ENCODE assay signal across 8 cellular contexts in the genomic region with DNA sequence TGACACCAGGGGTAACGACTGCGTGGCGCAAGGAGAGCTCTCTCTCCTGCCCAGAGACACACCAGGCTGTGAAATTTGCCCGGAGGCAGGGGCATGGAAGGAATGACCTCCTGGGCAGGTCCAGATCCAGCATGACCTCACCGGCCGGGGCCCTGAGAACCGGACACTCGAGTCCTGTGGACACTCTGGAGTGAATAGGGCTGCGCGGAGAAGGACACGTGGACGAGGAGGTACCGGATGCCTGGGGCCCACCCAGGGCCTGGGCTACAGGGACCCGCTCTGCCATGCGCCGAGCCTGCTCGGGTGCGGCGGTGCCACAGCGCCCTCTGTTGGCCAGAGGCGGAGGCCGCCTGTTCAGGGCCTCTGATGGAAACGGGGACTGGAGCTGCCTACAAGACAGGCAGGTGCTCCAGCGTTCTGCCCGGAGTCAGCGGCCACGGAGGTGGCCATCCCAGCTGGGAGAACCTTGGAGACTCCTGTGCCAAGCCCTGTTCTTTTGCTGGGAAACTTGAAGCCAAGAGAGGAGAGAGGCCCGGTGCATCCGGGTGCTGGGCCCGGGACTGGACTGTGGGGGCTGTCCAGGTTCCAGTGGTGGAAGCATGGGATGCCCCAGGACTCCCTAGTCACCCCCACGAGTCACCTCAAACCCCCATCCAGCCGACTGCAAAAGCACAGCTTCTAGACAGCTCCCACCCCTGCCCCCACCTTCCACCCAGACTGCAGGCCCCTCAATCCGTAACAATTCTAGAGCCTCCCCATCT. TPM values are rescaled to one million over a fixed set of nuclear protein-coding genes. Genes with fewer than 3 reads are reported as not detected.
DNase-seq lines count a peak whose midpoint lies in the region; ATAC-seq and TF ChIP-seq lines count a peak whose summit lies in the region.

No MANE protein-coding gene starts in this region.

- H3K4me1 Mint-ChIP-seq in CD4-positive, alpha-beta memory T cell: peaks cover 5 to 7% (median 5%) of the 10 kb centered on the region in 4 donors

- H3K4me1 ChIP-seq in CD4-positive, alpha-beta memory T cell (ENCODE audit: insufficient read depth, low read length): peaks cover 6% of the 10 kb centered on the region
- H3K4me1 ChIP-seq in lower lobe of right lung: peaks cover 6% of the 10 kb centered on the region

- H3K4me3 ChIP-seq in CD4-positive, alpha-beta memory T cell (ENCODE audit: low read length in 2 of 2): no peak overlapping the region
- H3K4me3 ChIP-seq in choroid plexus epithelial cell (ENCODE audit: low read depth, low read length) (peak overlapping the region; percentile 30), lower lobe of right lung (no peak overlapping the region)

- intact Hi-C loops in CD4-positive, alpha-beta memory T cell (cut with micrococcal nuclease): loop anchor here (1.0 kb wide), 3 partner anchors 60 to 148 kb away; no protein-coding TSS in a partner anchor
- intact Hi-C loops in lower lobe of right lung (cut with DNase I): no loop called here

- DNase-seq in CD4-positive, alpha-beta memory T cell: peak; percentile 69 to 80 (median 74)
- DNase-seq in NCI-H526 treated with DMSO at 0.1 percent for 48 hours (lab: John Stamatoyannopoulos, UW) (peak; percentile 69), choroid plexus epithelial cell (ENCODE audit: low read depth) (peak; percentile 73), lower lobe of right lung (peak; percentile 82)
- DNase-seq in activated CD4-positive, alpha-beta T cell treated with anti-CD3 and anti-CD28 coated beads for 48 hours: peak; percentile 90
- peak; percentile 74 to 78 (median 77) for DNase-seq in stimulated activated CD4-positive, alpha-beta T cell treated with anti-CD3 and anti-CD28 coated beads, TNF-alpha, amount 100 ng/mL, for 48 hours (ENCODE audit: low read depth in 3 of 3)

- H3K9me3 Mint-ChIP-seq in CD4-positive, alpha-beta memory T cell: no peaks in the 10 kb centered on the region

- H3K9me3 ChIP-seq in CD4-positive, alpha-beta memory T cell (ENCODE audit: control insufficient read depth in 1 of 2, low read length in 2 of 2): no peaks in the 10 kb centered on the region
- H3K9me3 ChIP-seq in lower lobe of right lung: no peaks in the 10 kb centered on the region

- TF ChIP-seq CTCF in choroid plexus epithelial cell (conservative IDR thresholded peaks at IDR 0.05; ENCODE audit: low read depth, low read length) (peak; percentile 97), lower lobe of right lung (IDR thresholded peaks at IDR 0.05) (peak; percentile 100)

- POLR2A ChIA-PET in CD4-positive, alpha-beta memory T cell (lab: Charles Lee; ENCODE audit: partially characterized antibody): interaction anchor here (1.1 to 1.5 kb wide), 2 partner anchors 60 to 149 kb away, joined by 4 read pairs; no protein-coding TSS in a partner anchor

- CTCF ChIA-PET in CD4-positive, alpha-beta memory T cell (lab: Charles Lee; ENCODE audit: partially characterized antibody): interaction anchor here (0.6 to 6.8 kb wide), 57 partner anchors 10 to 622 kb away, joined by 3 to 163 read pairs (median 4); partner anchors contain the start of genes NGFR, PHB1, PHOSPHO1 and SLC35B1

- no peak overlapping the region for H3K27ac ChIP-seq in CD4-positive, alpha-beta memory T cell (ENCODE audit: low read depth, low read length)
- H3K27ac ChIP-seq in lower lobe of right lung: no peak overlapping the region

- no peak overlapping the region for H3K27ac Mint-ChIP-seq in CD4-positive, alpha-beta memory T cell

- H3K27me3 ChIP-seq in CD4-positive, alpha-beta memory T cell (ENCODE audit: insufficient read depth, low read length): no peaks in the 10 kb centered on the region
- peaks cover 8% of the 10 kb centered on the region for H3K27me3 ChIP-seq in lower lobe of right lung (ENCODE audit: low read depth)

- H3K4me3 Mint-ChIP-seq in CD4-positive, alpha-beta memory T cell: peak overlapping the region in 1 of 8 donors; percentile 55

- H3K36me3 ChIP-seq in CD4-positive, alpha-beta memory T cell (ENCODE audit: insufficient read depth, low read length): no peaks in the 10 kb centered on the region
- no peaks in the 10 kb centered on the region for H3K36me3 ChIP-seq in lower lobe of right lung

- peaks cover 1 to 3% of the 10 kb centered on the region in 2 donors for H3K27me3 Mint-ChIP-seq in CD4-positive, alpha-beta memory T cell

- H3K36me3 Mint-ChIP-seq in CD4-positive, alpha-beta memory T cell: no peaks in the 10 kb centered on the region

- peak; percentile 63 for ATAC-seq in HG03175 (IDR thresholded peaks at IDR 0.05; ENCODE audit: unreplicated experiment)
- peak; percentile 93 for ATAC-seq in lower lobe of right lung
- ATAC-seq in HG03342 (IDR thresholded peaks at IDR 0.05; ENCODE audit: unreplicated experiment): no peak

RNA-seq across cellular contexts. Expression of gene NXPH3, which starts 19.3 kb away (rescaled TPM):
- total RNA-seq in CD4-positive, alpha-beta memory T cell: not detected
- not detected for polyA plus RNA-seq in CD4-positive, alpha-beta memory T cell
- 4.5 TPM for total RNA-seq in lower lobe of right lung
